In the genomic region with DNA sequence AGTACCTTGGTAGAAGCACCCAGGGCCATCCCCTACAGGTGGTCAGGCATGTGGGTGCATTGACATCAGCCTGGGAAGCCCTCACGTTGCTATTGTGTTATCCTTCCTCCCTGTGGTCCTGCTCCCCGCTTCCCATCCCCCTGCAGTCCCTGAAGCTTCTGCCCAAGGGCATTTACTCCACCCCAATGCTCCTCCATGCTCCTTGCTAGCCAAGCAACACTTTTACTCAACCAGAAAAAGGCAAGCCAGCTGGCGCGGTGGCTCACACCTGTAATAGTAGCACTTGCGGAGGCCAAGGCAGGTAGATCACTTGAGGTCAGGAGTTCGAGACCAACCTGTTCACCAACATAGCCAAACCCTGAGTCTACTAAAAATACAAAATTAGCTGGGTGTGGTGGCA, we compare ENCODE assay signal across 15 cellular contexts. TPM values are rescaled to one million over a fixed set of nuclear protein-coding genes. Genes with fewer than 3 reads are reported as not detected.
DNase-seq lines count a peak whose midpoint lies in the region; ATAC-seq and TF ChIP-seq lines count a peak whose summit lies in the region.
"Had no signal": no experiment of that assay in that cellular context is flagged by ENCODE, and none has a peak within 500 bp of the region (broad histone marks: within the 10 kb centered on the region; RNA-seq: fewer than 3 reads in every experiment).

No MANE protein-coding gene starts in this region.

- H3K4me1 Mint-ChIP-seq in chondrocyte (ENCODE audit: low read depth), result no peaks in the 10 kb centered on the region
- H3K4me1 Mint-ChIP-seq: CD4-positive, alpha-beta memory T cell had no signal

- TF ChIP-seq CTCF in IMR-90 (conservative IDR thresholded peaks at IDR 0.05; ENCODE audit: low read depth, low read length) (no peak), chondrocyte (IDR thresholded peaks at IDR 0.05) (no peak)

- 0 out of 2 replicates have a peak overlapping the region, but pooled peaks have one; percentile 44 for H3K14ac ChIP-seq in IMR-90 (replicated peaks; ENCODE audit: low read depth, low read length)
- H3K14ac ChIP-seq in neuronal stem cell (ENCODE audit: low read length), result no peak overlapping the region

- 0 out of 2 replicates have a peak, but pooled peaks cover 3% of the 10 kb centered on the region for H3K9me1 ChIP-seq in IMR-90 (ENCODE audit: insufficient read depth, low read length)

- H3K36me3 ChIP-seq in IMR-90 (ENCODE audit: control insufficient read depth, insufficient read depth, low read length) (no peaks in the 10 kb centered on the region), neuronal stem cell (replicated peaks in 1 of 2; ENCODE audit: control insufficient read depth in 2 of 2, insufficient read depth in 2 of 2, low read length in 2 of 2) (no peaks in the 10 kb centered on the region)

- no peak for TF ChIP-seq POLR2A in IMR-90 (IDR thresholded peaks at IDR 0.05; ENCODE audit: low read depth, low read length)

- BruUV-seq in IMR-90 (replicated peaks; lab: Mats Ljungman, UMichigan), result no TSS peak

- no peak overlapping the region for H3K56ac ChIP-seq in IMR-90 (ENCODE audit: extremely low read depth, insufficient read depth, low read length)

- no peak for ATAC-seq in IMR-90 (ENCODE audit: low read depth)
- no peak for ATAC-seq in GM18858 (IDR thresholded peaks at IDR 0.05; ENCODE audit: unreplicated experiment)
- no peak for ATAC-seq in HG03135 (IDR thresholded peaks at IDR 0.05; ENCODE audit: unreplicated experiment)
- ATAC-seq: HCT116 had no signal

- POLR2A ChIA-PET in IMR-90 (lab: Charles Lee; ENCODE audit: unreplicated experiment), result interaction anchor here (0.5 kb wide), 1 partner anchor 77 kb away, joined by 3 read pairs; no protein-coding TSS in a partner anchor

- no peaks in the 10 kb centered on the region for H4K20me1 ChIP-seq in IMR-90 (ENCODE audit: insufficient read depth, low read length)

- no peak overlapping the region for H4K5ac ChIP-seq in IMR-90 (ENCODE audit: low read depth, low read length)

- in situ Hi-C loops in IMR-90 (cut with MboI; ENCODE audit: low sequenced_read_pairs), result no loop called here

- no peak overlapping the region for H3K4ac ChIP-seq in IMR-90 (ENCODE audit: low read depth, low read length)
- H3K4ac ChIP-seq in neuronal stem cell (ENCODE audit: low read length), result no peak overlapping the region

- 100% methylated on average over 2 of the region's 6 CpGs; no CpG with 5 or more reads in 1 of the 2 experiments for WGBS in IMR-90 (ENCODE audit: extremely low coverage in 2 of 2, insufficient read length in 1 of 2), 2 experiments
- WGBS in neuronal stem cell (ENCODE audit: extremely low coverage in 2 of 2, insufficient read length in 2 of 2, insufficient replicate concordance in 1 of 2), 2 donors, result no CpG with 5 or more reads among the region's 6 CpGs

- no peak overlapping the region for H3K4me2 ChIP-seq in IMR-90 (ENCODE audit: low read depth, low read length)
- no peak overlapping the region for H3K4me2 ChIP-seq in neuronal stem cell (ENCODE audit: insufficient read depth, low read length, poor library complexity, severe bottlenecking)

- H3K36me3 Mint-ChIP-seq in chondrocyte (ENCODE audit: low read depth), result no peaks in the 10 kb centered on the region
- H3K36me3 Mint-ChIP-seq: CD4-positive, alpha-beta memory T cell had no signal

- H3K27ac Mint-ChIP-seq in chondrocyte (ENCODE audit: unreplicated experiment), result no peak overlapping the region
- H3K27ac Mint-ChIP-seq: CD4-positive, alpha-beta memory T cell had no signal

- CTCF ChIA-PET in IMR-90 (lab: Yijun Ruan, JAX), result interaction anchor here (0.6 kb wide), 1 partner anchor 167 kb away, joined by 3 read pairs; no protein-coding TSS in a partner anchor

- no peak overlapping the region for H3K4me3 Mint-ChIP-seq in chondrocyte (ENCODE audit: unreplicated experiment)
- H3K4me3 Mint-ChIP-seq: CD4-positive, alpha-beta memory T cell; H9 had no signal

- H2AFZ ChIP-seq in IMR-90 (replicated peaks; ENCODE audit: low read length, poor library complexity) (no peak overlapping the region), neuronal stem cell (ENCODE audit: low read length) (peak overlapping the region; percentile 46)
- H2AFZ ChIP-seq: GM23248 had no signal

- H3K79me1 ChIP-seq in IMR-90 (ENCODE audit: low read depth in 1 of 2, low read length in 2 of 2) (no peaks in the 10 kb centered on the region), neuronal stem cell (ENCODE audit: low read depth, low read length) (no peaks in the 10 kb centered on the region)

- H3K9ac ChIP-seq in IMR-90 (ENCODE audit: low read depth, low read length) (no peak overlapping the region), neuronal stem cell (ENCODE audit: low read depth, low read length, poor library complexity) (no peak overlapping the region)
- H3K9ac ChIP-seq: GM23248 had no signal

- H2BK120ac ChIP-seq in IMR-90 (ENCODE audit: low read depth, low read length), result no peak overlapping the region
- H2BK120ac ChIP-seq in neuronal stem cell (ENCODE audit: low read depth, low read length), result no peak overlapping the region

- H3K23ac ChIP-seq in IMR-90 (ENCODE audit: low read depth, low read length) (no peak overlapping the region), neuronal stem cell (ENCODE audit: low read depth, low read length, poor library complexity) (no peak overlapping the region)

- H3K27ac ChIP-seq in IMR-90 (ENCODE audit: insufficient read depth, low read length), result no peak overlapping the region
- no peak overlapping the region for H3K27ac ChIP-seq in neuronal stem cell (replicated peaks; ENCODE audit: low read length)
- H3K27ac ChIP-seq: GM23248 had no signal

- H4K91ac ChIP-seq in IMR-90 (ENCODE audit: insufficient read depth, low read depth, low read length), result no peak overlapping the region
- H4K91ac ChIP-seq in neuronal stem cell (ENCODE audit: low read depth, low read length, poor library complexity), result no peak overlapping the region

- H3K27me3 Mint-ChIP-seq in chondrocyte (ENCODE audit: low read depth), result no peaks in the 10 kb centered on the region

- dilution Hi-C loops in IMR-90 (cut with HindIII; ENCODE audit: low sequenced_read_pairs, unreplicated experiment), result no loop called here

- intact Hi-C loops in IMR-90 (cut with micrococcal nuclease), result no loop called here

- H2AK9ac ChIP-seq in IMR-90 (replicated peaks; ENCODE audit: low read depth, low read length, poor library complexity), result no peak overlapping the region

- no peaks in the 10 kb centered on the region for H3K4me1 ChIP-seq in IMR-90 (ENCODE audit: control insufficient read depth, insufficient read depth, low read length)
- H3K4me1 ChIP-seq in neuronal stem cell (ENCODE audit: control insufficient read depth in 2 of 2, insufficient read depth in 1 of 2, low read depth in 1 of 2, low read length in 2 of 2), result peaks cover 5 to 7% of the 10 kb centered on the region in 2 donors

- no peak for TF ChIP-seq RAD21 in IMR-90 (IDR thresholded peaks at IDR 0.05; ENCODE audit: low read length)

- DNase-seq in IMR-90 (no peak), chondrocyte (ENCODE audit: low spot score) (peak; percentile 56), neuronal stem cell (ENCODE audit: low spot score) (no peak)
- DNase-seq: C1 segment of cervical spinal cord, Calu3, COR-L47, DMS53, DMS79 treated with DMSO at 0.1 percent for 48 hours, GF-D8, H9 had no signal

- H3K27me3 ChIP-seq in IMR-90 (ENCODE audit: control insufficient read depth, insufficient read depth, low read length) (no peaks in the 10 kb centered on the region), neuronal stem cell (ENCODE audit: control insufficient read depth in 3 of 3, insufficient read depth in 3 of 3, low read depth in 1 of 3, low read length in 3 of 3) (no peaks in the 10 kb centered on the region)

- H3K9me3 ChIP-seq in IMR-90 (ENCODE audit: control insufficient read depth, insufficient read depth, low read length) (0 out of 2 replicates have a peak, but pooled peaks cover 1% of the 10 kb centered on the region), neuronal stem cell (replicated peaks in 1 of 2; ENCODE audit: control insufficient read depth in 2 of 2, insufficient read depth in 1 of 2, low read depth in 1 of 2, low read length in 2 of 2) (no peaks in the 10 kb centered on the region)

- H2BK12ac ChIP-seq in neuronal stem cell (ENCODE audit: low read length), result no peak overlapping the region

- H3K9me3 Mint-ChIP-seq in chondrocyte (ENCODE audit: low read depth), result peaks cover 5% of the 10 kb centered on the region

- no peak overlapping the region for H2BK20ac ChIP-seq in IMR-90 (ENCODE audit: low read depth, low read length)

- no peak overlapping the region for H2AK5ac ChIP-seq in IMR-90 (ENCODE audit: low read depth, low read length)
- peak overlapping the region; percentile 22 for H2AK5ac ChIP-seq in neuronal stem cell (ENCODE audit: low read depth, low read length)

- no peak overlapping the region for H3K4me3 ChIP-seq in IMR-90 (ENCODE audit: insufficient read depth, low read depth, low read length)
- H3K4me3 ChIP-seq in neuronal stem cell (ENCODE audit: low read length in 2 of 2), result no peak overlapping the region
- H3K4me3 ChIP-seq: GM23248 had no signal

- H2BK5ac ChIP-seq in IMR-90 (ENCODE audit: low read depth, low read length, poor library complexity, severe bottlenecking) (no peak overlapping the region), neuronal stem cell (ENCODE audit: low read length) (no peak overlapping the region)

- H3K18ac ChIP-seq in IMR-90 (ENCODE audit: low read depth, low read length), result no peak overlapping the region
- no peak overlapping the region for H3K18ac ChIP-seq in neuronal stem cell (ENCODE audit: low read length)

- H2BK15ac ChIP-seq in IMR-90 (ENCODE audit: low read depth, low read length) (no peak overlapping the region), neuronal stem cell (ENCODE audit: low read length) (peak overlapping the region; percentile 34)

- H4K8ac ChIP-seq in IMR-90 (ENCODE audit: low read depth in 2 of 2, low read length in 2 of 2) (no peak overlapping the region), neuronal stem cell (ENCODE audit: low read depth, low read length) (no peak overlapping the region)

TF ChIP-seq in IMR-90, 13 proteins besides CTCF, POLR2A, EP300 and RAD21:
- no peak for TF ChIP-seq RCOR1 (IDR thresholded peaks at IDR 0.05; ENCODE audit: insufficient replicate concordance, low read length)

RNA-seq across cellular contexts. Expression of gene SAP18, which starts 23.8 kb away (rescaled TPM):
- total RNA-seq in IMR-90 (2012; rRNA removed) (37.6 and 75.0 TPM in 2 replicates), chondrocyte (172 to 216 TPM (median 176 TPM) in 3 replicates)
- 69.5 and 72.3 TPM in 2 replicates for polyA plus RNA-seq in IMR-90 (2012; rRNA removed)
- polyA plus RNA-seq in IMR-90 (2012; cell fraction: cytosol; rRNA removed), result 11.0 and 33.7 TPM in 2 replicates
- polyA plus RNA-seq in IMR-90 (2012; cell fraction: nucleus; rRNA removed; ENCODE audit: low replicate concordance), result 2.3 and 22.9 TPM in 2 replicates
- 156 TPM for polyA plus RNA-seq in neuronal stem cell (2013, experiment 1 of 2)
- 157 TPM for polyA plus RNA-seq in neuronal stem cell (2013, experiment 2 of 2)

RNA-seq across cellular contexts. Expression of gene LATS2, which starts 54.8 kb away (rescaled TPM):
- total RNA-seq in IMR-90 (2012; rRNA removed) (12.7 and 16.4 TPM in 2 replicates), chondrocyte (58.1 to 104 TPM (median 100 TPM) in 3 replicates)
- 22.4 and 36.9 TPM in 2 replicates for polyA plus RNA-seq in IMR-90 (2012; rRNA removed)
- 18.2 and 24.6 TPM in 2 replicates for polyA plus RNA-seq in IMR-90 (2012; cell fraction: cytosol; rRNA removed)
- 41.2 and 51.8 TPM in 2 replicates for polyA plus RNA-seq in IMR-90 (2012; cell fraction: nucleus; rRNA removed; ENCODE audit: low replicate concordance)
- 13.5 TPM for polyA plus RNA-seq in neuronal stem cell (2013, experiment 1 of 2)
- polyA plus RNA-seq in neuronal stem cell (2013, experiment 2 of 2), result 14.1 TPM
